25 cellular contexts compared by ENCODE assay signal in genomic region chr10:61617180-61617579, GRCh38. TPM values are rescaled to one million over a fixed set of nuclear protein-coding genes. Genes with fewer than 3 reads are reported as not detected.
"Had no signal": no experiment of that assay in that cellular context is flagged by ENCODE, and none has a peak within 500 bp of the region (broad histone marks: within the 10 kb centered on the region; RNA-seq: fewer than 3 reads in every experiment).

No MANE protein-coding gene starts in this region.

- DNase-seq: colonic mucosa; cortex of kidney; effector CD8-positive, alpha-beta T cell; effector memory CD8-positive, alpha-beta T cell; endodermal cell; esophagus squamous epithelium; foreskin fibroblast; foreskin melanocyte; gastrocnemius medialis; glutamatergic neuron; head of caudate nucleus; heart right ventricle; hippocampal formation; left cardiac atrium; left lung; left ventricle myocardium superior; lower lobe of right lung; mesenchymal stem cell; mucosa of descending colon had no signal

- ATAC-seq: effector memory CD8-positive, alpha-beta T cell; esophagus mucosa; gastrocnemius medialis; heart right ventricle; left cardiac atrium; left lung; left ventricle myocardium superior; lower lobe of right lung; mucosa of descending colon had no signal

- H3K9me3 ChIP-seq: colonic mucosa, esophagus squamous epithelium, gastrocnemius medialis, heart right ventricle, left lung, lower lobe of right lung, mucosa of descending colon had no signal

- H3K4me1 ChIP-seq: colonic mucosa, gastrocnemius medialis had no signal

- H3K27me3 ChIP-seq: colonic mucosa, esophagus squamous epithelium, gastrocnemius medialis, left lung had no signal

- FAIRE-seq: endometrium, islet of Langerhans, keratinocyte had no signal

- H3K36me3 ChIP-seq: colonic mucosa, esophagus squamous epithelium, gastrocnemius medialis, heart right ventricle, left lung, lower lobe of right lung had no signal

- H3K27ac ChIP-seq: colonic mucosa, esophagus squamous epithelium, gastrocnemius medialis, heart right ventricle, left lung, lower lobe of right lung had no signal

- H3K4me3 ChIP-seq: colonic mucosa, esophagus squamous epithelium, gastrocnemius medialis, heart right ventricle, left lung, lower lobe of right lung, mucosa of descending colon had no signal

RNA-seq across cellular contexts. Expression of gene CABCOCO1, which starts 45.5 kb away (rescaled TPM):
- total RNA-seq: colonic mucosa, dermis microvascular lymphatic vessel endothelial cell, esophagus mucosa, gastrocnemius medialis, heart right ventricle, left cardiac atrium, left ventricle myocardium superior, lung microvascular endothelial cell had no signal
